In genomic region chrX:30910124-30910860, GRCh38 we compare ENCODE assay signal across 13 cellular contexts. TPM values are rescaled to one million over a fixed set of nuclear protein-coding genes. Genes with fewer than 3 reads are reported as not detected.
DNase-seq lines count a peak whose midpoint lies in the region; ATAC-seq and TF ChIP-seq lines count a peak whose summit lies in the region.
"Had no signal": no experiment of that assay in that cellular context is flagged by ENCODE, and none has a peak within 500 bp of the region (broad histone marks: within the 10 kb centered on the region; RNA-seq: fewer than 3 reads in every experiment).

No MANE protein-coding gene starts in this region.

- no peak for TF ChIP-seq POLR2A in IMR-90 (IDR thresholded peaks at IDR 0.05; ENCODE audit: low read depth, low read length)

- dilution Hi-C loops in IMR-90 (cut with HindIII; ENCODE audit: low sequenced_read_pairs, unreplicated experiment) = no loop called here

- H3K56ac ChIP-seq in IMR-90 (ENCODE audit: extremely low read depth, insufficient read depth, low read length) = no peak overlapping the region

- no peak overlapping the region for H2BK120ac ChIP-seq in IMR-90 (ENCODE audit: low read depth, low read length)

- no peak overlapping the region for H2BK5ac ChIP-seq in IMR-90 (ENCODE audit: low read depth, low read length, poor library complexity, severe bottlenecking)

- CTCF ChIA-PET in IMR-90 (lab: Yijun Ruan, JAX) = no interaction called here
- CTCF ChIA-PET in activated CD8-positive, alpha-beta T cell treated with anti-CD3 and anti-CD28 coated beads for 36 hours (lab: Charles Lee) = interaction anchor here (0.6 kb wide), 1 partner anchor 64 kb away, joined by 3 read pairs; no protein-coding TSS in a partner anchor

- H2AK5ac ChIP-seq in IMR-90 (ENCODE audit: low read depth, low read length) = no peak overlapping the region

- ATAC-seq in IMR-90 (ENCODE audit: low read depth) (no peak), naive B cell (ENCODE audit: low read depth in 2 of 2) (peak; percentile 23 to 45), HG02588 (IDR thresholded peaks at IDR 0.05; ENCODE audit: unreplicated experiment) (no peak), GM19467 (IDR thresholded peaks at IDR 0.05; ENCODE audit: unreplicated experiment) (no peak)
- peak; percentile 79 for ATAC-seq in activated CD8-positive, alpha-beta T cell treated with anti-CD3 and anti-CD28 coated beads for 36 hours

- no peaks in the 10 kb centered on the region for H4K20me1 ChIP-seq in IMR-90 (ENCODE audit: insufficient read depth, low read length)

- H3K14ac ChIP-seq in IMR-90 (replicated peaks; ENCODE audit: low read depth, low read length) = no peak overlapping the region

- H3K36me3 ChIP-seq in IMR-90 (ENCODE audit: control insufficient read depth, insufficient read depth, low read length) = no peaks in the 10 kb centered on the region
- H3K36me3 ChIP-seq: left ventricle myocardium inferior had no signal

- BruUV-seq in IMR-90 (replicated peaks; lab: Mats Ljungman, UMichigan) = no TSS peak

- no peak overlapping the region for H2BK20ac ChIP-seq in IMR-90 (ENCODE audit: low read depth, low read length)

- H2AK9ac ChIP-seq in IMR-90 (replicated peaks; ENCODE audit: low read depth, low read length, poor library complexity) = no peak overlapping the region

- POLR2A ChIA-PET in IMR-90 (lab: Charles Lee; ENCODE audit: unreplicated experiment) = no interaction called here
- POLR2A ChIA-PET in activated CD8-positive, alpha-beta T cell treated with anti-CD3 and anti-CD28 coated beads for 36 hours (lab: Charles Lee) = interaction anchor here (0.7 kb wide), 1 partner anchor 11 kb away, joined by 3 read pairs; no protein-coding TSS in a partner anchor

- H3K27ac Mint-ChIP-seq in activated CD8-positive, alpha-beta T cell treated with anti-CD3 and anti-CD28 coated beads for 36 hours = peak overlapping the region; percentile 61
- H3K27ac Mint-ChIP-seq in naive B cell = peak overlapping the region in 4 of 6 donors; percentile 7 to 79 (median 36)
- H3K27ac Mint-ChIP-seq in nephron progenitor cell = no peak overlapping the region
- H3K27ac Mint-ChIP-seq: progenitor cell of endocrine pancreas had no signal

- H3K18ac ChIP-seq in IMR-90 (ENCODE audit: low read depth, low read length) = no peak overlapping the region

- H3K36me3 Mint-ChIP-seq in activated CD8-positive, alpha-beta T cell treated with anti-CD3 and anti-CD28 coated beads for 36 hours (ENCODE audit: low read depth) = no peaks in the 10 kb centered on the region
- H3K36me3 Mint-ChIP-seq in naive B cell (no peaks in the 10 kb centered on the region), nephron progenitor cell (ENCODE audit: low read depth) (no peaks in the 10 kb centered on the region)

- TF ChIP-seq RAD21 in IMR-90 (IDR thresholded peaks at IDR 0.05; ENCODE audit: low read length) = no peak

- WGBS in IMR-90 (ENCODE audit: extremely low coverage in 2 of 2, insufficient read length in 1 of 2), 2 experiments = 80% methylated on average over 1 of the region's 7 CpGs; no CpG with 5 or more reads in 1 of the 2 experiments

- intact Hi-C loops in IMR-90 (cut with micrococcal nuclease) = no loop called here
- intact Hi-C loops in activated CD8-positive, alpha-beta T cell treated with anti-CD3 and anti-CD28 coated beads for 36 hours (cut with micrococcal nuclease) = no loop called here

- no peaks in the 10 kb centered on the region for H3K9me1 ChIP-seq in IMR-90 (ENCODE audit: insufficient read depth, low read length)

- no peak overlapping the region for H3K9ac ChIP-seq in IMR-90 (ENCODE audit: low read depth, low read length)

- H2BK15ac ChIP-seq in IMR-90 (ENCODE audit: low read depth, low read length) = no peak overlapping the region

- no peak overlapping the region for H3K23ac ChIP-seq in IMR-90 (ENCODE audit: low read depth, low read length)

- no peaks in the 10 kb centered on the region for H3K4me1 ChIP-seq in IMR-90 (ENCODE audit: control insufficient read depth, insufficient read depth, low read length)
- H3K4me1 ChIP-seq: left ventricle myocardium inferior had no signal

- H3K27me3 Mint-ChIP-seq in activated CD8-positive, alpha-beta T cell treated with anti-CD3 and anti-CD28 coated beads for 36 hours = no peaks in the 10 kb centered on the region
- no peaks in the 10 kb centered on the region for H3K27me3 Mint-ChIP-seq in naive B cell
- peaks cover 3% of the 10 kb centered on the region for H3K27me3 Mint-ChIP-seq in nephron progenitor cell (ENCODE audit: low read depth, poor library complexity)
- H3K27me3 Mint-ChIP-seq: progenitor cell of endocrine pancreas had no signal

- no peak overlapping the region for H3K4me3 Mint-ChIP-seq in activated CD8-positive, alpha-beta T cell treated with anti-CD3 and anti-CD28 coated beads for 36 hours
- H3K4me3 Mint-ChIP-seq in naive B cell (peak overlapping the region in 1 of 8 donors; percentile 9), nephron progenitor cell (no peak overlapping the region)

- H3K4me1 Mint-ChIP-seq in activated CD8-positive, alpha-beta T cell treated with anti-CD3 and anti-CD28 coated beads for 36 hours (ENCODE audit: low read depth) = peaks cover 7% of the 10 kb centered on the region
- H3K4me1 Mint-ChIP-seq in naive B cell (peaks cover 3 to 11% (median 6%) of the 10 kb centered on the region in 3 donors), nephron progenitor cell (no peaks in the 10 kb centered on the region)

- H3K4me2 ChIP-seq in IMR-90 (ENCODE audit: low read depth, low read length) = no peak overlapping the region
- H3K4me2 ChIP-seq: PC-9 had no signal

- DNase-seq in DMS 273 (lab: John Stamatoyannopoulos, UW; ENCODE audit: unreplicated experiment) = peak; percentile 71
- DNase-seq in IMR-90 = peak; percentile 42
- peak; percentile 44 for DNase-seq in activated CD8-positive, alpha-beta T cell treated with anti-CD3 and anti-CD28 coated beads for 36 hours
- DNase-seq in naive B cell = peak; percentile 3
- no peak for DNase-seq in dermis blood vessel endothelial cell
- DNase-seq in nephron progenitor cell = no peak
- DNase-seq: activated CD4-positive, alpha-beta T cell treated with anti-CD3 and anti-CD28 coated beads, Interleukin-2, amount 50 U/mL, for 1 hour; left ventricle myocardium inferior; NCI-H1417; PC-9 had no signal

- no peak overlapping the region for H2AFZ ChIP-seq in IMR-90 (replicated peaks; ENCODE audit: low read length, poor library complexity)
- H2AFZ ChIP-seq: PC-9 had no signal

- peak overlapping the region; percentile 23; the same call in 1 of the 2 replicates for H4K5ac ChIP-seq in IMR-90 (ENCODE audit: low read depth, low read length)

- in situ Hi-C loops in IMR-90 (cut with MboI; ENCODE audit: low sequenced_read_pairs) = no loop called here

- no peak overlapping the region for H3K4me3 ChIP-seq in IMR-90 (ENCODE audit: insufficient read depth, low read depth, low read length)
- H3K4me3 ChIP-seq: left ventricle myocardium inferior, PC-9 had no signal

- no peak overlapping the region for H3K4ac ChIP-seq in IMR-90 (ENCODE audit: low read depth, low read length)

- no peaks in the 10 kb centered on the region for H3K27me3 ChIP-seq in IMR-90 (ENCODE audit: control insufficient read depth, insufficient read depth, low read length)

- TF ChIP-seq CTCF in IMR-90 (conservative IDR thresholded peaks at IDR 0.05; ENCODE audit: low read depth, low read length) = no peak
- TF ChIP-seq CTCF in activated CD8-positive, alpha-beta T cell treated with anti-CD3 and anti-CD28 coated beads for 36 hours (IDR thresholded peaks at IDR 0.05) = no peak
- no peak for TF ChIP-seq CTCF in nephron progenitor cell (IDR thresholded peaks at IDR 0.05)

- no peaks in the 10 kb centered on the region for H3K9me3 Mint-ChIP-seq in activated CD8-positive, alpha-beta T cell treated with anti-CD3 and anti-CD28 coated beads for 36 hours
- peaks cover 0 to 6% (median 0%) of the 10 kb centered on the region in 7 donors for H3K9me3 Mint-ChIP-seq in naive B cell
- H3K9me3 Mint-ChIP-seq in nephron progenitor cell = peaks cover 12% of the 10 kb centered on the region

- no peaks in the 10 kb centered on the region for H3K9me3 ChIP-seq in IMR-90 (ENCODE audit: control insufficient read depth, insufficient read depth, low read length)
- H3K9me3 ChIP-seq: left ventricle myocardium inferior had no signal

- no peak overlapping the region for H4K91ac ChIP-seq in IMR-90 (ENCODE audit: insufficient read depth, low read depth, low read length)

- H4K8ac ChIP-seq in IMR-90 (ENCODE audit: low read depth in 2 of 2, low read length in 2 of 2) = no peak overlapping the region

- no peak overlapping the region for H3K27ac ChIP-seq in IMR-90 (ENCODE audit: insufficient read depth, low read length)
- H3K27ac ChIP-seq: left ventricle myocardium inferior, PC-9 had no signal

- no peaks in the 10 kb centered on the region for H3K79me1 ChIP-seq in IMR-90 (ENCODE audit: low read depth in 1 of 2, low read length in 2 of 2)

TF ChIP-seq in IMR-90, 13 proteins besides CTCF, POLR2A, EP300 and RAD21 (continues in another document):
- TF ChIP-seq NFE2L2 (IDR thresholded peaks at IDR 0.05; ENCODE audit: low read depth, low read length) = no peak
- TF ChIP-seq MXI1 (IDR thresholded peaks at IDR 0.05; ENCODE audit: borderline replicate concordance, low read depth, low read length) = no peak
- TF ChIP-seq CHD1 (IDR thresholded peaks at IDR 0.05; ENCODE audit: low read depth, low read length) = no peak
- no peak for TF ChIP-seq SMC3 (IDR thresholded peaks at IDR 0.05; ENCODE audit: low read depth, low read length)
- no peak for TF ChIP-seq CEBPB (IDR thresholded peaks at IDR 0.05; ENCODE audit: low read depth, low read length)
- TF ChIP-seq RCOR1 (IDR thresholded peaks at IDR 0.05; ENCODE audit: insufficient replicate concordance, low read length) = no peak
- no peak for TF ChIP-seq FOS (IDR thresholded peaks at IDR 0.05; ENCODE audit: low read depth, low read length)
- TF ChIP-seq USF2 (IDR thresholded peaks at IDR 0.05; ENCODE audit: low read depth, low read length) = no peak

RNA-seq across cellular contexts. Expression of gene TAB3, which starts 21.2 kb away (rescaled TPM):
- total RNA-seq in IMR-90 (2012; rRNA removed) (4.7 and 6.1 TPM in 2 replicates), dermis blood vessel endothelial cell (10.3 and 11.2 TPM in 2 replicates)
- polyA plus RNA-seq in IMR-90 (2012; rRNA removed) (6.0 and 6.4 TPM in 2 replicates), naive B cell (ENCODE audit: low read depth in 6 of 6) (10 to 100 TPM in 1 of 6 donors, 1 to 10 TPM in 5; 3.6 to 10.2 (median 7.9) TPM)
- polyA plus RNA-seq in IMR-90 (2012; cell fraction: cytosol; rRNA removed) = 2.3 and 3.2 TPM in 2 replicates
- polyA plus RNA-seq in IMR-90 (2012; cell fraction: nucleus; rRNA removed; ENCODE audit: low replicate concordance) = 4.3 and 21.7 TPM in 2 replicates
- 10 to 100 TPM; 15.5 to 16.5 TPM for total RNA-seq in activated CD8-positive, alpha-beta T cell treated with anti-CD3 and anti-CD28 coated beads for 36 hours

Comparison
In these comparisons a context has a peak if more than half of its experiments do, and no peak if none do; other contexts are left out.
1. DNase-seq: peak in DMS 273 (single experiment), IMR-90 (single experiment), activated CD8-positive, alpha-beta T cell treated with anti-CD3 and anti-CD28 coated beads for 36 hours (single experiment) and naive B cell (single experiment); none in dermis blood vessel endothelial cell (single experiment) and nephron progenitor cell (single experiment).
2. ATAC-seq: peak in activated CD8-positive, alpha-beta T cell treated with anti-CD3 and anti-CD28 coated beads for 36 hours (single experiment) and naive B cell (2 of 2); none in IMR-90 (single experiment), HG02588 (single experiment) and GM19467 (single experiment).